ENCODE assay signal across 13 cellular contexts in genomic region chr4:161829631-161830030, GRCh38.
"Had no signal": no experiment of that assay in that cellular context is flagged by ENCODE, and none has a peak within 500 bp of the region (broad histone marks: within the 10 kb centered on the region; RNA-seq: fewer than 3 reads in every experiment).

No MANE protein-coding gene starts in this region.

- DNase-seq: activated CD4-positive, alpha-beta T cell treated with anti-CD3 and anti-CD28 coated beads for 4 hours; activated CD8-positive, alpha-beta memory T cell treated with anti-CD3 and anti-CD28 coated beads, Interleukin-2, amount 50 U/mL, for 4 hours; activated CD8-positive, alpha-beta T cell treated with anti-CD3 and anti-CD28 coated beads, Interleukin-2, amount 10 ng/mL, durations not matched to agents 7 days and 5 days; activated gamma-delta T cell; activated T-cell treated with anti-CD3 and anti-CD28 coated beads, Interleukin-2, amount 50 U/mL, for 72 hours; amygdala; body of pancreas; caudate nucleus; effector CD8-positive, alpha-beta T cell; heart right ventricle; stimulated activated CD4-positive, alpha-beta T cell treated with anti-CD3 and anti-CD28 coated beads, Interleukin-1b, Interleukin-23, amount 100 ng/mL, for 48 hours; stimulated activated naive CD8-positive, alpha-beta T cell treated with anti-CD3 and anti-CD28 coated beads, Interleukin-15, amount 100 ng/mL, for 72 hours; upper lobe of left lung had no signal
